In the genomic region with DNA sequence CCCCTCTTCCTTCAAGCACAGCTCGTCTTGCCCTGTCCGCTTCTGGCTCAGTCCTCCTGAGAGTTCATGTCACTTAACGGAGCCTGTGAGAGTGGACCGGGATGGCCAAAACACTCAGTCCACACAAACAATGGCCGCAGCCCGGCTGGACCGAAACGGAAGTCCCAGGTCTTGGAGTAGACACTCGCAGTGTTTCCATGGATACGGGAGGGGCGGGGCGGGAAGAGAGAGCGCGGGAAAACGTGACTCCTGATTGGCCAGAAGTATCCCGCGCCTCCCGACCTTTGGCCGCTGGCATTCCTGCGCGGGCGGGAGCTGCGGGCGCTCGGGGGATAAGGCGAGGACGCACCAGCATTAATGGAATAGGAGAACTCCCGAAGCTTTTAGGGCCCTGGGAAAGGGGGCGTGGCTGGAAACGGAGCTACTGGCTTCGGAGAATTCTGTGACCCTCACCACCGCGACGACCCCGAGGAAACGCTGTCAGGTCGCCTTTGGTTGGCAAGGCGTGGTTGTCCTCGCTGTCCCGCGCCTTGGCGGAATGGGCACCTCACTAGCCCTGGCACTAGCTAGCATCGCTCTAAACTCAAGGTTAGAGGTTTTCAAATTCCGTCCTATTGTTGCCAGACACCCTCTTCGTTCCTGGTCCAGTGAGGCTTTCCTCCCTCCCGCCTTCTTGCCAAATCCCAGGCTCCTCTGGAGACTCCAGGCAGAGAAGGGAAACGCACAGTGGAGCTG, we compare ENCODE assay signal across 2 cellular contexts.
TF ChIP-seq lines count a peak whose summit lies in the region.

A gene with protein sequence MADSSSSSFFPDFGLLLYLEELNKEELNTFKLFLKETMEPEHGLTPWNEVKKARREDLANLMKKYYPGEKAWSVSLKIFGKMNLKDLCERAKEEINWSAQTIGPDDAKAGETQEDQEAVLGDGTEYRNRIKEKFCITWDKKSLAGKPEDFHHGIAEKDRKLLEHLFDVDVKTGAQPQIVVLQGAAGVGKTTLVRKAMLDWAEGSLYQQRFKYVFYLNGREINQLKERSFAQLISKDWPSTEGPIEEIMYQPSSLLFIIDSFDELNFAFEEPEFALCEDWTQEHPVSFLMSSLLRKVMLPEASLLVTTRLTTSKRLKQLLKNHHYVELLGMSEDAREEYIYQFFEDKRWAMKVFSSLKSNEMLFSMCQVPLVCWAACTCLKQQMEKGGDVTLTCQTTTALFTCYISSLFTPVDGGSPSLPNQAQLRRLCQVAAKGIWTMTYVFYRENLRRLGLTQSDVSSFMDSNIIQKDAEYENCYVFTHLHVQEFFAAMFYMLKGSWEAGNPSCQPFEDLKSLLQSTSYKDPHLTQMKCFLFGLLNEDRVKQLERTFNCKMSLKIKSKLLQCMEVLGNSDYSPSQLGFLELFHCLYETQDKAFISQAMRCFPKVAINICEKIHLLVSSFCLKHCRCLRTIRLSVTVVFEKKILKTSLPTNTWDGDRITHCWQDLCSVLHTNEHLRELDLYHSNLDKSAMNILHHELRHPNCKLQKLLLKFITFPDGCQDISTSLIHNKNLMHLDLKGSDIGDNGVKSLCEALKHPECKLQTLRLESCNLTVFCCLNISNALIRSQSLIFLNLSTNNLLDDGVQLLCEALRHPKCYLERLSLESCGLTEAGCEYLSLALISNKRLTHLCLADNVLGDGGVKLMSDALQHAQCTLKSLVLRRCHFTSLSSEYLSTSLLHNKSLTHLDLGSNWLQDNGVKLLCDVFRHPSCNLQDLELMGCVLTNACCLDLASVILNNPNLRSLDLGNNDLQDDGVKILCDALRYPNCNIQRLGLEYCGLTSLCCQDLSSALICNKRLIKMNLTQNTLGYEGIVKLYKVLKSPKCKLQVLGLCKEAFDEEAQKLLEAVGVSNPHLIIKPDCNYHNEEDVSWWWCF (plus strand): TSS at position 297 of the 735 bp plus-strand sequence. CDS start 18,108 bp downstream, outside the sequence.
A gene (minus strand): TSS at position 164 of the 735 bp plus-strand sequence. CDS start 17,511 bp downstream, outside the sequence.

TF ChIP-seq in H1, 55 proteins besides CTCF, POLR2A, EP300 and RAD21 (continued from another document):
- TF ChIP-seq ASH2L (IDR thresholded peaks at IDR 0.05; ENCODE audit: low read length) (peak; percentile 78), CREB1 (IDR thresholded peaks at IDR 0.05) (peak; percentile 73; the same call in 1 of the 2 replicates), TAF1 (IDR thresholded peaks at IDR 0.05; ENCODE audit: low read depth, low read length) (peak; percentile 16; the same call in 1 of the 2 replicates), HDAC6 (IDR thresholded peaks at IDR 0.05; ENCODE audit: low read depth, low read length) (no peak), BCL11A (IDR thresholded peaks at IDR 0.05; ENCODE audit: low read depth in 2 of 2, low read length in 2 of 2) (no peak), EGR1 (IDR thresholded peaks at IDR 0.05; ENCODE audit: borderline replicate concordance, low read depth, low read length) (no peak), NANOG (IDR thresholded peaks at IDR 0.05; ENCODE audit: insufficient read depth, low read depth, low read length, poor library complexity, severe bottlenecking) (no peak), CHD2 (IDR thresholded peaks at IDR 0.05; ENCODE audit: low read length) (0 out of 2 replicates have a peak, but pooled peaks have one; percentile 56), GABPA (IDR thresholded peaks at IDR 0.05; ENCODE audit: borderline replicate concordance, insufficient read depth, low read length) (no peak), SP1 (IDR thresholded peaks at IDR 0.05; ENCODE audit: low read depth, low read length) (peak; percentile 76; the same call in 1 of the 2 replicates), JUN (IDR thresholded peaks at IDR 0.05; ENCODE audit: low read depth, low read length) (no peak), CEBPB (IDR thresholded peaks at IDR 0.05; ENCODE audit: low read depth, low read length) (no peak), TAF7 (optimal IDR thresholded peaks at IDR 0.05; ENCODE audit: borderline replicate concordance, low read depth, low read length) (no peak), KDM1A (IDR thresholded peaks at IDR 0.05; ENCODE audit: borderline replicate concordance, low read length) (no peak), TEAD4 (IDR thresholded peaks at IDR 0.05; ENCODE audit: low read depth, low read length) (peak; percentile 87), SIX5 (IDR thresholded peaks at IDR 0.05; ENCODE audit: low read depth, low read length) (no peak), GTF2F1 (IDR thresholded peaks at IDR 0.05; ENCODE audit: borderline replicate concordance, low read depth, low read length) (no peak), FOSL1 (IDR thresholded peaks at IDR 0.05; ENCODE audit: insufficient read depth, low read depth, low read length) (peak; percentile 71; the same call in 1 of the 2 replicates), CBX8 (IDR thresholded peaks at IDR 0.05; ENCODE audit: borderline replicate concordance, low read depth, low read length) (no peak), HDAC2 (IDR thresholded peaks at IDR 0.05; ENCODE audit: borderline replicate concordance in 1 of 2, low read depth in 2 of 2, low read length in 2 of 2) (0 out of 4 replicates have a peak, but pooled peaks of 1 of the 2 experiments have one; percentile 21), RBBP5 (IDR thresholded peaks at IDR 0.05; ENCODE audit: borderline replicate concordance, low read depth, low read length) (0 out of 2 replicates have a peak, but pooled peaks have one; percentile 60)
- TF ChIP-seq, protein P1, sequence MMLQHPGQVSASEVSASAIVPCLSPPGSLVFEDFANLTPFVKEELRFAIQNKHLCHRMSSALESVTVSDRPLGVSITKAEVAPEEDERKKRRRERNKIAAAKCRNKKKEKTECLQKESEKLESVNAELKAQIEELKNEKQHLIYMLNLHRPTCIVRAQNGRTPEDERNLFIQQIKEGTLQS (IDR thresholded peaks at IDR 0.05; ENCODE audit: insufficient read depth, low read depth, low read length): no peak
- TF ChIP-seq, protein P2, sequence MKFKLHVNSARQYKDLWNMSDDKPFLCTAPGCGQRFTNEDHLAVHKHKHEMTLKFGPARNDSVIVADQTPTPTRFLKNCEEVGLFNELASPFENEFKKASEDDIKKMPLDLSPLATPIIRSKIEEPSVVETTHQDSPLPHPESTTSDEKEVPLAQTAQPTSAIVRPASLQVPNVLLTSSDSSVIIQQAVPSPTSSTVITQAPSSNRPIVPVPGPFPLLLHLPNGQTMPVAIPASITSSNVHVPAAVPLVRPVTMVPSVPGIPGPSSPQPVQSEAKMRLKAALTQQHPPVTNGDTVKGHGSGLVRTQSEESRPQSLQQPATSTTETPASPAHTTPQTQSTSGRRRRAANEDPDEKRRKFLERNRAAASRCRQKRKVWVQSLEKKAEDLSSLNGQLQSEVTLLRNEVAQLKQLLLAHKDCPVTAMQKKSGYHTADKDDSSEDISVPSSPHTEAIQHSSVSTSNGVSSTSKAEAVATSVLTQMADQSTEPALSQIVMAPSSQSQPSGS (IDR thresholded peaks at IDR 0.05; ENCODE audit: low read length): no peak
- TF ChIP-seq, protein P3, sequence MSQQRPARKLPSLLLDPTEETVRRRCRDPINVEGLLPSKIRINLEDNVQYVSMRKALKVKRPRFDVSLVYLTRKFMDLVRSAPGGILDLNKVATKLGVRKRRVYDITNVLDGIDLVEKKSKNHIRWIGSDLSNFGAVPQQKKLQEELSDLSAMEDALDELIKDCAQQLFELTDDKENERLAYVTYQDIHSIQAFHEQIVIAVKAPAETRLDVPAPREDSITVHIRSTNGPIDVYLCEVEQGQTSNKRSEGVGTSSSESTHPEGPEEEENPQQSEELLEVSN (IDR thresholded peaks at IDR 0.05): peak; percentile 98

TF ChIP-seq in HepG2, 621 proteins besides CTCF, POLR2A, EP300 and RAD21 (continued from another document and continues in another):
- TF ChIP-seq, protein P4, sequence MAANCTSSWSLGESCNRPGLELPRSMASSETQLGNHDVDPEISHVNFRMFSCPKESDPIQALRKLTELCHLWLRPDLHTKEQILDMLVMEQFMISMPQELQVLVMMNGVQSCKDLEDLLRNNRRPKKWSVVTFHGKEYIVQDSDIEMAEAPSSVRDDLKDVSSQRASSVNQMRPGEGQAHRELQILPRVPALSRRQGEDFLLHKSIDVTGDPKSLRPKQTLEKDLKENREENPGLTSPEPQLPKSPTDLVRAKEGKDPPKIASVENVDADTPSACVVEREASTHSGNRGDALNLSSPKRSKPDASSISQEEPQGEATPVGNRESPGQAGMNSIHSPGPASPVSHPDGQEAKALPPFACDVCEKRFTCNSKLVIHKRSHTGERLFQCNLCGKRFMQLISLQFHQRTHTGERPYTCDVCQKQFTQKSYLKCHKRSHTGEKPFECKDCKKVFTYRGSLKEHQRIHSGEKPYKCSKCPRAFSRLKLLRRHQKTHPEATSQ (CRISPR knock-in tag; IDR thresholded peaks at IDR 0.05; ENCODE audit: borderline replicate concordance): no peak
- TF ChIP-seq, protein P5, sequence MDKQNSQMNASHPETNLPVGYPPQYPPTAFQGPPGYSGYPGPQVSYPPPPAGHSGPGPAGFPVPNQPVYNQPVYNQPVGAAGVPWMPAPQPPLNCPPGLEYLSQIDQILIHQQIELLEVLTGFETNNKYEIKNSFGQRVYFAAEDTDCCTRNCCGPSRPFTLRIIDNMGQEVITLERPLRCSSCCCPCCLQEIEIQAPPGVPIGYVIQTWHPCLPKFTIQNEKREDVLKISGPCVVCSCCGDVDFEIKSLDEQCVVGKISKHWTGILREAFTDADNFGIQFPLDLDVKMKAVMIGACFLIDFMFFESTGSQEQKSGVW (CRISPR knock-in tag; IDR thresholded peaks at IDR 0.05; ENCODE audit: borderline replicate concordance): no peak
- no peak for TF ChIP-seq CENPT (CRISPR knock-in tag; IDR thresholded peaks at IDR 0.05; ENCODE audit: low read depth)
- TF ChIP-seq ZC3H4 (CRISPR knock-in tag; IDR thresholded peaks at IDR 0.05; ENCODE audit: borderline replicate concordance): no peak
- no peak for TF ChIP-seq JUNB (CRISPR knock-in tag; IDR thresholded peaks at IDR 0.05; ENCODE audit: borderline replicate concordance)
- no peak for TF ChIP-seq SP2 (CRISPR knock-in tag; IDR thresholded peaks at IDR 0.05)
- TF ChIP-seq ZNF234 (CRISPR knock-in tag; conservative IDR thresholded peaks at IDR 0.05): no peak
- TF ChIP-seq TMF1 (CRISPR knock-in tag; IDR thresholded peaks at IDR 0.05; ENCODE audit: low read depth): no peak
- TF ChIP-seq, protein P6, sequence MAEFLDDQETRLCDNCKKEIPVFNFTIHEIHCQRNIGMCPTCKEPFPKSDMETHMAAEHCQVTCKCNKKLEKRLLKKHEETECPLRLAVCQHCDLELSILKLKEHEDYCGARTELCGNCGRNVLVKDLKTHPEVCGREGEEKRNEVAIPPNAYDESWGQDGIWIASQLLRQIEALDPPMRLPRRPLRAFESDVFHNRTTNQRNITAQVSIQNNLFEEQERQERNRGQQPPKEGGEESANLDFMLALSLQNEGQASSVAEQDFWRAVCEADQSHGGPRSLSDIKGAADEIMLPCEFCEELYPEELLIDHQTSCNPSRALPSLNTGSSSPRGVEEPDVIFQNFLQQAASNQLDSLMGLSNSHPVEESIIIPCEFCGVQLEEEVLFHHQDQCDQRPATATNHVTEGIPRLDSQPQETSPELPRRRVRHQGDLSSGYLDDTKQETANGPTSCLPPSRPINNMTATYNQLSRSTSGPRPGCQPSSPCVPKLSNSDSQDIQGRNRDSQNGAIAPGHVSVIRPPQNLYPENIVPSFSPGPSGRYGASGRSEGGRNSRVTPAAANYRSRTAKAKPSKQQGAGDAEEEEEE (CRISPR knock-in tag; IDR thresholded peaks at IDR 0.05; ENCODE audit: borderline replicate concordance): no peak
- TF ChIP-seq, protein P7, sequence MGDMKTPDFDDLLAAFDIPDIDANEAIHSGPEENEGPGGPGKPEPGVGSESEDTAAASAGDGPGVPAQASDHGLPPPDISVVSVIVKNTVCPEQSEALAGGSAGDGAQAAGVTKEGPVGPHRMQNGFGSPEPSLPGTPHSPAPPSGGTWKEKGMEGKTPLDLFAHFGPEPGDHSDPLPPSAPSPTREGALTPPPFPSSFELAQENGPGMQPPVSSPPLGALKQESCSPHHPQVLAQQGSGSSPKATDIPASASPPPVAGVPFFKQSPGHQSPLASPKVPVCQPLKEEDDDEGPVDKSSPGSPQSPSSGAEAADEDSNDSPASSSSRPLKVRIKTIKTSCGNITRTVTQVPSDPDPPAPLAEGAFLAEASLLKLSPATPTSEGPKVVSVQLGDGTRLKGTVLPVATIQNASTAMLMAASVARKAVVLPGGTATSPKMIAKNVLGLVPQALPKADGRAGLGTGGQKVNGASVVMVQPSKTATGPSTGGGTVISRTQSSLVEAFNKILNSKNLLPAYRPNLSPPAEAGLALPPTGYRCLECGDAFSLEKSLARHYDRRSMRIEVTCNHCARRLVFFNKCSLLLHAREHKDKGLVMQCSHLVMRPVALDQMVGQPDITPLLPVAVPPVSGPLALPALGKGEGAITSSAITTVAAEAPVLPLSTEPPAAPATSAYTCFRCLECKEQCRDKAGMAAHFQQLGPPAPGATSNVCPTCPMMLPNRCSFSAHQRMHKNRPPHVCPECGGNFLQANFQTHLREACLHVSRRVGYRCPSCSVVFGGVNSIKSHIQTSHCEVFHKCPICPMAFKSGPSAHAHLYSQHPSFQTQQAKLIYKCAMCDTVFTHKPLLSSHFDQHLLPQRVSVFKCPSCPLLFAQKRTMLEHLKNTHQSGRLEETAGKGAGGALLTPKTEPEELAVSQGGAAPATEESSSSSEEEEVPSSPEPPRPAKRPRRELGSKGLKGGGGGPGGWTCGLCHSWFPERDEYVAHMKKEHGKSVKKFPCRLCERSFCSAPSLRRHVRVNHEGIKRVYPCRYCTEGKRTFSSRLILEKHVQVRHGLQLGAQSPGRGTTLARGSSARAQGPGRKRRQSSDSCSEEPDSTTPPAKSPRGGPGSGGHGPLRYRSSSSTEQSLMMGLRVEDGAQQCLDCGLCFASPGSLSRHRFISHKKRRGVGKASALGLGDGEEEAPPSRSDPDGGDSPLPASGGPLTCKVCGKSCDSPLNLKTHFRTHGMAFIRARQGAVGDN (CRISPR knock-in tag; IDR thresholded peaks at IDR 0.05): peak; percentile 86
- peak; percentile 41; the same call in 1 of the 2 replicates for TF ChIP-seq ZNF501 (CRISPR knock-in tag; IDR thresholded peaks at IDR 0.05)
- TF ChIP-seq ZNF441 (CRISPR knock-in tag; IDR thresholded peaks at IDR 0.05; ENCODE audit: borderline replicate concordance): 0 out of 2 replicates have a peak, but pooled peaks have one; percentile 35
- TF ChIP-seq, protein P8, sequence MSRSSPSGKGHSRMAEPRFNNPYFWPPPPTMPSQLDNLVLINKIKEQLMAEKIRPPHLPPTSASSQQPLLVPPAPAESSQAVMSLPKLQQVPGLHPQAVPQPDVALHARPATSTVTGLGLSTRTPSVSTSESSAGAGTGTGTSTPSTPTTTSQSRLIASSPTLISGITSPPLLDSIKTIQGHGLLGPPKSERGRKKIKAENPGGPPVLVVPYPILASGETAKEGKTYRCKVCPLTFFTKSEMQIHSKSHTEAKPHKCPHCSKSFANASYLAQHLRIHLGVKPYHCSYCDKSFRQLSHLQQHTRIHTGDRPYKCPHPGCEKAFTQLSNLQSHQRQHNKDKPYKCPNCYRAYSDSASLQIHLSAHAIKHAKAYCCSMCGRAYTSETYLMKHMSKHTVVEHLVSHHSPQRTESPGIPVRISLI (CRISPR knock-in tag; IDR thresholded peaks at IDR 0.05; ENCODE audit: borderline replicate concordance): no peak
- no peak for TF ChIP-seq ZNF652 (CRISPR knock-in tag; IDR thresholded peaks at IDR 0.05; ENCODE audit: borderline replicate concordance, low read depth)
- no peak for TF ChIP-seq SUZ12 (IDR thresholded peaks at IDR 0.05; ENCODE audit: low read depth, low read length)
- no peak for TF ChIP-seq ZNF451 (CRISPR knock-in tag; IDR thresholded peaks at IDR 0.05)
- no peak for TF ChIP-seq SRY (CRISPR knock-in tag; IDR thresholded peaks at IDR 0.05)
- TF ChIP-seq MTF1 (CRISPR knock-in tag; IDR thresholded peaks at IDR 0.05): no peak
- TF ChIP-seq ZKSCAN1 (IDR thresholded peaks at IDR 0.05; ENCODE audit: low read length): no peak
